In the genomic region with DNA sequence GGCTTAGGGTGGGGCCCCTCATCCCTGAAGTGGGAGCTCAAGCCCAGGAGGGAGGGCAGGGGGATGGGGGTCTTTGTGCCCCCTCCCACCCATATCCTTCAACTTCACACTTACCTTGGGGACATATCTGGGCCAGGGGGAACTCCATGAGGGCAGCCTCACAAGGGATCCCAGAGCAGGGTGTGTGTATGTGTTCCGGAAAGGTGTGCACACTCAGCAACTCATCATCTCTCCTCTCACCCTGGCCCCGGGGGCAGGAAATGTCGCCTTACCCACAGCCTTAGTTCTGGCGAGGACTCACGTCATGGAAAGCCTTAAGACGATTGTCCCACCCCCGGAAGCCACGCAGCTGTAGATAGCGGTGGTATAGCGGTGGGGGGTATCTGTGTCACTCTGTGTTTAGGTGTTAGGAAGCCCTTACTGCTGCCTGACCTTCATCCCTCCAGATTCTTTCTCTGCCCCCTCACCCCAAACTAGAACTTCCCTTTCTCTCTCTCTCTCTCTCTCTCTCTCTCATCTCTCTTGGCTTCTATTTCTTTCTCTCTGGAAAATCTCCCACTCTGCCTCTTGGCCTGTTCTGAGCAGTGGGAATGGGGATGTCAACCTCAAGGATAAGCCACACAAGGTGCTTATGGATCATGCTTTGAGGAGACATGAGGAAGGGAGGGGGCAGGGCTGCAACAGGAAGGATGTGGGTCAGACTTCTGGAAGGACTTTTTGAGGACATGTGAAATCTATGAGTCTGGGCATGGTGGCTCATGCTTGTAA, we compare ENCODE assay signal across 9 cellular contexts. TPM values are rescaled to one million over a fixed set of nuclear protein-coding genes. Genes with fewer than 3 reads are reported as not detected.
DNase-seq lines count a peak whose midpoint lies in the region; ATAC-seq, FAIRE-seq and TF ChIP-seq lines count a peak whose summit lies in the region.
"Had no signal": no experiment of that assay in that cellular context is flagged by ENCODE, and none has a peak within 500 bp of the region (broad histone marks: within the 10 kb centered on the region; RNA-seq: fewer than 3 reads in every experiment).

SH2D2A (minus strand) TSS at position 288 of the 768 bp plus-strand sequence; CDS start at position 148, 140 bp downstream.

- peaks cover 0 to 9% (median 0%) of the 10 kb centered on the region in 9 donors for H3K36me3 ChIP-seq in heart left ventricle

- DNase-seq in CD14-positive monocyte (ENCODE audit: low spot score) = peak; percentile 68
- peak; percentile 44 for DNase-seq in NOMO-1 treated with DMSO at 0.1 percent for 48 hours (lab: John Stamatoyannopoulos, UW; ENCODE audit: unreplicated experiment)
- DNase-seq in activated T-cell treated with anti-CD3 and anti-CD28 coated beads for 48 hours (ENCODE audit: low read depth) = peak; percentile 90
- DNase-seq in heart left ventricle = peak; percentile 60 to 73 (median 71)
- DNase-seq in stimulated activated CD4-positive, alpha-beta T cell treated with anti-CD3 and anti-CD28 coated beads, Interleukin-4, amount 100 ng/mL, for 24 hours = peak; percentile 95
- DNase-seq in H54 (ENCODE audit: insufficient read length, low spot score) = no peak
- no peak for DNase-seq in islet precursor cell

- no peak for FAIRE-seq in H54 (lab: Jason Lieb, UNC)
- FAIRE-seq: G401.6 had no signal

- peaks cover 28% of the 10 kb centered on the region for H3K4me1 Mint-ChIP-seq in CD14-positive monocyte

- TF ChIP-seq POLR2A in heart left ventricle (IDR thresholded peaks at IDR 0.05) (no peak), H54 (IDR thresholded peaks at IDR 0.05; ENCODE audit: low read depth, low read length) (no peak)

- peaks cover 0 to 2% (median 0%) of the 10 kb centered on the region in 7 donors for H3K9me3 Mint-ChIP-seq in CD14-positive monocyte

- H3K27ac ChIP-seq in heart left ventricle = peak within 1 kb of the TSS; percentile 39 to 90 (median 78)

- peak within 1 kb of the TSS; percentile 43 to 86 (median 70) for H3K27ac Mint-ChIP-seq in CD14-positive monocyte

- peaks cover 0 to 8% (median 0%) of the 10 kb centered on the region in 9 donors for H3K27me3 ChIP-seq in heart left ventricle

- no peaks in the 10 kb centered on the region for H3K36me3 Mint-ChIP-seq in CD14-positive monocyte

- H3K4me3 ChIP-seq in heart left ventricle = peak within 1 kb of the TSS in 11 of 12 donors; percentile 3 to 55 (median 48)

- H3K27me3 Mint-ChIP-seq in CD14-positive monocyte (ENCODE audit: low read depth in 3 of 3) = peaks cover 39 to 68% (median 39%) of the 10 kb centered on the region in 3 donors

- H3K4me1 ChIP-seq in heart left ventricle = peaks cover 5 to 37% (median 18%) of the 10 kb centered on the region in 12 donors

- ATAC-seq in GM21526 (IDR thresholded peaks at IDR 0.05; ENCODE audit: low FRiP score, unreplicated experiment) (peak; percentile 63), heart left ventricle (peak; percentile 20 to 67 (median 34))

- peak within 1 kb of the TSS; percentile 32 to 33 for H3K4me3 Mint-ChIP-seq in CD14-positive monocyte

- 30 to 40% (median 34%) methylated on average over 10 of the region's 10 CpGs for WGBS in heart left ventricle, 4 donors

- TF ChIP-seq CTCF in CD14-positive monocyte (IDR thresholded peaks at IDR 0.05) (no peak), heart left ventricle (IDR thresholded peaks at IDR 0.05) (no peak)

- no peaks in the 10 kb centered on the region for H3K9me3 ChIP-seq in heart left ventricle

- intact Hi-C loops in CD14-positive monocyte (cut with micrococcal nuclease) = loop anchor here in 1 of 2 donors (10.0 kb wide), 1 partner anchor 78 kb away; the partner anchor contains the start of gene PEAR1
- intact Hi-C loops in heart left ventricle (cut with DNase I) = no loop called here

RNA-seq across cellular contexts. Expression of gene SH2D2A, which starts in this region (rescaled TPM):
- polyA plus RNA-seq in CD14-positive monocyte (under 1 TPM; 0.17 to 0.20 TPM), heart left ventricle (1 to 10 TPM in 1 of 2 donors, under 1 TPM in 1; 0.95 to 1.1 TPM)
- total RNA-seq in heart left ventricle = 1 to 10 TPM in 6 of 9 donors, under 1 TPM in 3; 0.52 to 8.2 (median 1.9) TPM

Comparison
In these comparisons a context has a peak if more than half of its experiments do, and no peak if none do; other contexts are left out.
1. Peak in DNase-seq in CD14-positive monocyte; RNA of the gene not detected or under 1 TPM.
2. DNase-seq: peak in NOMO-1 treated with DMSO at 0.1 percent for 48 hours (single experiment), activated T-cell treated with anti-CD3 and anti-CD28 coated beads for 48 hours (single experiment), heart left ventricle (5 of 5) and stimulated activated CD4-positive, alpha-beta T cell treated with anti-CD3 and anti-CD28 coated beads, Interleukin-4, amount 100 ng/mL, for 24 hours (single experiment); none in H54 (single experiment) and islet precursor cell (single experiment).